ENCODE assay signal across 9 cellular contexts in genomic region chr22:19109198-19110063, GRCh38. TPM values are rescaled to one million over a fixed set of nuclear protein-coding genes. Genes with fewer than 3 reads are reported as not detected.
A peak's percentile ranks its signal among the peaks of the same experiment; 100 is the strongest.
DNase-seq lines count a peak whose midpoint lies in the region; ATAC-seq and TF ChIP-seq lines count a peak whose summit lies in the region.
"Had no signal": no experiment of that assay in that cellular context is flagged by ENCODE, and none has a peak within 500 bp of the region (broad histone marks: within the 10 kb centered on the region; RNA-seq: fewer than 3 reads in every experiment).

No MANE protein-coding gene starts in this region.

- H3K4me3 ChIP-seq in mammary epithelial cell (replicated peaks in 1 of 3; ENCODE audit: insufficient read depth in 1 of 3, low read depth in 2 of 3, low read length in 3 of 3) (peak overlapping the region in 1 of 3 experiments; percentile 4), vagina (no peak overlapping the region)

- H3K4me2 ChIP-seq in mammary epithelial cell (ENCODE audit: insufficient read depth, low read depth, low read length): peak overlapping the region; percentile 76

- in situ Hi-C loops in mammary epithelial cell (cut with MboI; ENCODE audit: low sequenced_read_pairs in 2 of 2): no loop called here

- no TSS peak for BruUV-seq in mammary epithelial cell (replicated peaks; lab: Mats Ljungman, UMichigan)

- H3K27me3 ChIP-seq in mammary epithelial cell (ENCODE audit: insufficient read depth, low read length): no peaks in the 10 kb centered on the region
- no peaks in the 10 kb centered on the region for H3K27me3 ChIP-seq in vagina

- CTCF ChIA-PET in mammary epithelial cell (lab: Charles Lee; ENCODE audit: low non-redundant PET): no interaction called here

- peak; percentile 83 for ATAC-seq in HG03103 (IDR thresholded peaks at IDR 0.05; ENCODE audit: low read depth, unreplicated experiment)

- TF ChIP-seq POLR2A in vagina (IDR thresholded peaks at IDR 0.05): no peak

- peak overlapping the region; percentile 88 for H3K27ac ChIP-seq in mammary epithelial cell (ENCODE audit: insufficient read depth, low read depth, low read length)
- H3K27ac ChIP-seq in vagina: peak overlapping the region; percentile 63

- peak overlapping the region; percentile 67 for H3K9ac ChIP-seq in mammary epithelial cell (ENCODE audit: insufficient read depth, low read length)

- H3K79me2 ChIP-seq in mammary epithelial cell (ENCODE audit: insufficient read depth, low read length): peaks cover 93% of the 10 kb centered on the region

- H3K9me3 ChIP-seq in mammary epithelial cell (replicated peaks; ENCODE audit: insufficient read depth, low read length) (no peaks in the 10 kb centered on the region), vagina (no peaks in the 10 kb centered on the region)
- H3K9me3 ChIP-seq: Caco-2 had no signal

- intact Hi-C loops in mammary epithelial cell (cut with micrococcal nuclease) (loop anchor here (2.0 to 5.0 kb wide), 3 partner anchors 13 to 608 kb away; partner anchors contain the start of gene DGCR2), vagina (cut with DNase I) (no loop called here)

- H3K4me1 ChIP-seq in mammary epithelial cell (ENCODE audit: insufficient read depth, low read length) (peaks cover 20% of the 10 kb centered on the region), vagina (peaks cover 74% of the 10 kb centered on the region)

- dilution Hi-C loops in mammary epithelial cell (cut with HindIII; ENCODE audit: low sequenced_read_pairs): no loop called here

- WGBS in mammary epithelial cell (ENCODE audit: low coverage, missing lambda C conversion rate): 26% methylated on average over 7 of the region's 7 CpGs

- TF ChIP-seq CTCF in mammary epithelial cell (conservative IDR thresholded peaks at IDR 0.05 in 1 of 2, IDR thresholded peaks at IDR 0.05 in 1 of 2; ENCODE audit: extremely low read depth in 1 of 2, insufficient read depth in 1 of 2, low read depth in 1 of 2, low read length in 2 of 2) (no peak), vagina (IDR thresholded peaks at IDR 0.05) (no peak)

- H3K36me3 ChIP-seq in mammary epithelial cell (ENCODE audit: insufficient read depth, low read length) (no peaks in the 10 kb centered on the region), vagina (no peaks in the 10 kb centered on the region)

- no peak overlapping the region for H2AFZ ChIP-seq in mammary epithelial cell (ENCODE audit: low read depth, low read length)

- peak; percentile 14 to 35 for DNase-seq in activated CD8-positive, alpha-beta memory T cell treated with anti-CD3 and anti-CD28 coated beads for 4 hours (ENCODE audit: low read depth in 2 of 2)
- no peak for DNase-seq in activated CD8-positive, alpha-beta memory T cell treated with anti-CD3 and anti-CD28 coated beads, Interleukin-2, amount 50 U/mL, for 4 hours
- DNase-seq in SKM-1 (lab: John Stamatoyannopoulos, UW; ENCODE audit: unreplicated experiment) (peak; percentile 96), mammary epithelial cell (peak; percentile 88), medulla oblongata (ENCODE audit: extremely low spot score) (peak; percentile 46), vagina (ENCODE audit: extremely low spot score in 2 of 2) (no peak), NCI-H2227 treated with DMSO at 0.1 percent for 48 hours (lab: John Stamatoyannopoulos, UW) (no peak)

- peaks cover 2% of the 10 kb centered on the region for H4K20me1 ChIP-seq in mammary epithelial cell (ENCODE audit: insufficient read depth, low read length)

RNA-seq across cellular contexts. Expression of gene DGCR2, which starts 12.8 kb away (rescaled TPM):
- total RNA-seq in mammary epithelial cell (10 to 100 TPM; 66.1 to 80.9 TPM), vagina (66.3 TPM)
- 66.8 TPM for polyA plus RNA-seq in mammary epithelial cell
- polyA minus RNA-seq in mammary epithelial cell: 107 TPM

RNA-seq across cellular contexts. Expression of gene TSSK2, which starts 21.7 kb away (rescaled TPM):
- total RNA-seq in mammary epithelial cell: under 1 TPM in 1 of 2 donors, not detected in 1; 0.16 TPM
- polyA plus RNA-seq in mammary epithelial cell: not detected
- polyA minus RNA-seq in mammary epithelial cell: not detected
- total RNA-seq in vagina: not detected
- total RNA-seq: Caco-2 had no signal

RNA-seq across cellular contexts. Expression of gene ESS2, which starts 35.0 kb away (rescaled TPM):
- 10 to 100 TPM; 12.0 to 17.6 TPM for total RNA-seq in mammary epithelial cell
- 14.6 TPM for polyA plus RNA-seq in mammary epithelial cell
- polyA minus RNA-seq in mammary epithelial cell: 8.0 TPM
- 13.8 TPM for total RNA-seq in vagina

RNA-seq across cellular contexts. Expression of gene GSC2, which starts 40.7 kb away (rescaled TPM):
- total RNA-seq in mammary epithelial cell (not detected), vagina (not detected)
- polyA plus RNA-seq in mammary epithelial cell: not detected
- not detected for polyA minus RNA-seq in mammary epithelial cell
- total RNA-seq: Caco-2 had no signal

Comparison
In these comparisons a context has a peak if more than half of its experiments do, and no peak if none do; other contexts are left out.
1. DNase-seq: peak in activated CD8-positive, alpha-beta memory T cell treated with anti-CD3 and anti-CD28 coated beads for 4 hours (2 of 2), SKM-1 (single experiment), mammary epithelial cell (single experiment) and medulla oblongata (single experiment); none in activated CD8-positive, alpha-beta memory T cell treated with anti-CD3 and anti-CD28 coated beads, Interleukin-2, amount 50 U/mL, for 4 hours (single experiment), vagina (0 of 2) and NCI-H2227 treated with DMSO at 0.1 percent for 48 hours (single experiment).